ENCODE assay signal across 19 cellular contexts in the genomic region with DNA sequence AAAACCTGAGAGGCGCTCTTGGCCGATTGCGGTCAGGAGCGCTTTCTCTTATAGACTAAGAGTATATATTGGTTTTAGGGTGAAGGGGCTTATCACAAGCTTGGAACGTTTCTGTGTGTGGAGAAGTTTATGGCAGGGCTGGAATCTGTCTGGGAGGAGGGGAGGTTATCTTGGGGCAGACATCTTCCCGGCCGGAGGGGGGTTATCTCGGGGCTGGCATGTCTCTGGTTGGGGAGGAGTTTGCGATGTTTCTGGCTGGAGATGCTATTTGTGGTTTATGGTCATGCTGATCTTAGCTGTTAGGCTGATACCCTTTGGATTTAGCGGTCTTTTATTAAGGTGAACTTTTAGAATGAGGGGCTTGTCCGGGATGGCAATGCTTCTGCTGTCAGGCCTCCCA. TPM values are rescaled to one million over a fixed set of nuclear protein-coding genes. Genes with fewer than 3 reads are reported as not detected.
DNase-seq lines count a peak whose midpoint lies in the region; ATAC-seq, FAIRE-seq and TF ChIP-seq lines count a peak whose summit lies in the region.
"Had no signal": no experiment of that assay in that cellular context is flagged by ENCODE, and none has a peak within 500 bp of the region (broad histone marks: within the 10 kb centered on the region; RNA-seq: fewer than 3 reads in every experiment).

No MANE protein-coding gene starts in this region.

- FAIRE-seq in astrocyte (lab: Jason Lieb, UNC), result no peak
- FAIRE-seq: A204.1, G401.6 had no signal

- intact Hi-C loops in Right ventricle myocardium superior (cut with DNase I), result no loop called here

- ATAC-seq in Right ventricle myocardium superior (ENCODE audit: poor library complexity), result peak; percentile 34
- ATAC-seq in stimulated activated naive B cell treated with anti-CD40 and anti-IgM and Interleukin-4, amounts not matched to agents 10 μg/mL and 1 μg/mL and 100 μg/mL, for 72 hours (replicated peaks), result no peak
- ATAC-seq: CD8-positive, alpha-beta T cell had no signal

- H3K4me2 ChIP-seq in astrocyte (ENCODE audit: low read length), result peak overlapping the region; percentile 75

- H3K27ac ChIP-seq in right atrium auricular region, result peak overlapping the region in 1 of 2 donors; percentile 57
- H3K27ac ChIP-seq in astrocyte (ENCODE audit: low read depth, low read length), result no peak overlapping the region
- H3K27ac ChIP-seq: psoas muscle had no signal

- peaks cover 93% of the 10 kb centered on the region for H3K79me2 ChIP-seq in astrocyte (ENCODE audit: insufficient read depth, low read length)

- peaks cover 39% of the 10 kb centered on the region for H3K4me1 Mint-ChIP-seq in astrocyte (ENCODE audit: low read depth, unreplicated experiment)
- H3K4me1 Mint-ChIP-seq in mesothelial cell of epicardium, result peaks cover 44% of the 10 kb centered on the region
- peaks cover 24 to 64% of the 10 kb centered on the region in 2 donors for H3K4me1 Mint-ChIP-seq in stimulated activated naive B cell treated with anti-CD40 and anti-IgM and Interleukin-4, amounts not matched to agents 10 μg/mL and 1 μg/mL and 100 μg/mL, for 72 hours

- no peak for DNase-seq in Right ventricle myocardium superior
- no peak for DNase-seq in right atrium auricular region (ENCODE audit: low spot score)
- no peak for DNase-seq in astrocyte (ENCODE audit: low read depth)
- DNase-seq in mesothelial cell of epicardium (ENCODE audit: low spot score in 2 of 2, unreplicated experiment in 2 of 2), result no peak
- DNase-seq in stimulated activated naive B cell treated with anti-CD40 and anti-IgM and Interleukin-4, amounts not matched to agents 10 μg/mL and 1 μg/mL and 100 μg/mL, for 72 hours, result no peak
- no peak for DNase-seq in HPDE6-E6E7 (ENCODE audit: extremely low spot score)
- no peak for DNase-seq in occipital lobe (lab: John Stamatoyannopoulos, UW)
- DNase-seq in stimulated activated CD4-positive, alpha-beta T cell treated with anti-CD3 and anti-CD28 coated beads, Interleukin-12 subunit alpha, Interleukin-12 subunit beta, amount 100 ng/mL, for 4 hours, result no peak
- DNase-seq: activated CD4-positive, alpha-beta T cell treated with anti-CD3 and anti-CD28 coated beads, Interleukin-2, amount 50 U/mL, for 48 hours; CD8-positive, alpha-beta T cell; effector CD8-positive, alpha-beta T cell; foreskin melanocyte; Kasumi-1; NCI-H1930; NCI-H524 treated with DMSO at 0.1 percent for 48 hours; RPMI8226 had no signal

- H3K4me3 ChIP-seq in right atrium auricular region (no peak overlapping the region), astrocyte (ENCODE audit: insufficient read depth, low read depth, low read length) (no peak overlapping the region)
- H3K4me3 ChIP-seq: psoas muscle had no signal

- H3K9ac ChIP-seq in astrocyte (ENCODE audit: low read length), result peak overlapping the region; percentile 67

- no peaks in the 10 kb centered on the region for H3K9me3 Mint-ChIP-seq in astrocyte (ENCODE audit: unreplicated experiment)
- peaks cover 8% of the 10 kb centered on the region for H3K9me3 Mint-ChIP-seq in mesothelial cell of epicardium
- peaks cover 1 to 7% of the 10 kb centered on the region in 2 donors for H3K9me3 Mint-ChIP-seq in stimulated activated naive B cell treated with anti-CD40 and anti-IgM and Interleukin-4, amounts not matched to agents 10 μg/mL and 1 μg/mL and 100 μg/mL, for 72 hours
- H3K9me3 Mint-ChIP-seq: CD8-positive, alpha-beta T cell had no signal

- H3K36me3 ChIP-seq in right atrium auricular region (no peaks in the 10 kb centered on the region), astrocyte (ENCODE audit: insufficient read depth, low read length) (no peaks in the 10 kb centered on the region)

- peak overlapping the region; percentile 94 for H3K27ac Mint-ChIP-seq in astrocyte (ENCODE audit: unreplicated experiment)
- H3K27ac Mint-ChIP-seq in mesothelial cell of epicardium, result peak overlapping the region; percentile 85
- H3K27ac Mint-ChIP-seq in stimulated activated naive B cell treated with anti-CD40 and anti-IgM and Interleukin-4, amounts not matched to agents 10 μg/mL and 1 μg/mL and 100 μg/mL, for 72 hours, result peak overlapping the region; percentile 60
- H3K27ac Mint-ChIP-seq: CD8-positive, alpha-beta T cell had no signal

- H3K4me3 Mint-ChIP-seq in astrocyte (ENCODE audit: unreplicated experiment), result peak overlapping the region; percentile 71
- H3K4me3 Mint-ChIP-seq in mesothelial cell of epicardium, result peak overlapping the region; percentile 36
- H3K4me3 Mint-ChIP-seq in stimulated activated naive B cell treated with anti-CD40 and anti-IgM and Interleukin-4, amounts not matched to agents 10 μg/mL and 1 μg/mL and 100 μg/mL, for 72 hours, result no peak overlapping the region
- H3K4me3 Mint-ChIP-seq: CD8-positive, alpha-beta T cell had no signal

- H3K27me3 Mint-ChIP-seq in astrocyte (ENCODE audit: low read depth, unreplicated experiment) (no peaks in the 10 kb centered on the region), mesothelial cell of epicardium (ENCODE audit: low read depth) (no peaks in the 10 kb centered on the region)
- H3K27me3 Mint-ChIP-seq in stimulated activated naive B cell treated with anti-CD40 and anti-IgM and Interleukin-4, amounts not matched to agents 10 μg/mL and 1 μg/mL and 100 μg/mL, for 72 hours, result no peaks in the 10 kb centered on the region

- peaks cover 91% of the 10 kb centered on the region for H4K20me1 ChIP-seq in astrocyte (ENCODE audit: insufficient read depth, low read length)

- H3K36me3 Mint-ChIP-seq in astrocyte (ENCODE audit: low read depth, unreplicated experiment) (peaks cover 4% of the 10 kb centered on the region), mesothelial cell of epicardium (peaks cover 8% of the 10 kb centered on the region)
- peaks cover 13 to 22% of the 10 kb centered on the region in 2 donors for H3K36me3 Mint-ChIP-seq in stimulated activated naive B cell treated with anti-CD40 and anti-IgM and Interleukin-4, amounts not matched to agents 10 μg/mL and 1 μg/mL and 100 μg/mL, for 72 hours

- H3K27me3 ChIP-seq in right atrium auricular region (no peaks in the 10 kb centered on the region), astrocyte (ENCODE audit: insufficient read depth, low read length) (no peaks in the 10 kb centered on the region)

- H3K9me3 ChIP-seq in right atrium auricular region, result no peaks in the 10 kb centered on the region
- H3K9me3 ChIP-seq in astrocyte (ENCODE audit: insufficient read depth, low read depth, low read length), result no peaks in the 10 kb centered on the region
- H3K9me3 ChIP-seq: psoas muscle had no signal

- no peak for TF ChIP-seq CTCF in right atrium auricular region (IDR thresholded peaks at IDR 0.05)
- TF ChIP-seq CTCF in astrocyte (IDR thresholded peaks at IDR 0.05; ENCODE audit: insufficient read depth, low read depth, low read length), result no peak
- no peak for TF ChIP-seq CTCF in mesothelial cell of epicardium (IDR thresholded peaks at IDR 0.05; ENCODE audit: unreplicated experiment)

- H3K4me1 ChIP-seq in right atrium auricular region (peaks cover 6 to 66% of the 10 kb centered on the region in 2 donors), astrocyte (ENCODE audit: insufficient read depth, low read length) (peaks cover 20% of the 10 kb centered on the region)

- H2AFZ ChIP-seq in astrocyte (ENCODE audit: low read depth, low read length), result no peak overlapping the region

RNA-seq across cellular contexts. Expression of gene KDM4B, which starts 18.4 kb away (rescaled TPM):
- total RNA-seq in Right ventricle myocardium superior (34.6 TPM), right atrium auricular region (10 to 100 TPM; 17.6 to 26.0 TPM), astrocyte (55.2 and 61.4 TPM in 2 replicates), mesothelial cell of epicardium (71.6 to 80.5 TPM (median 74.0 TPM) in 3 replicates), occipital lobe (30.9 TPM)

Comparison
In these comparisons a context has a peak if more than half of its experiments do, and no peak if none do; other contexts are left out.
1. H3K4me3 Mint-ChIP-seq: peak in astrocyte (single experiment) and mesothelial cell of epicardium (single experiment); none in stimulated activated naive B cell treated with anti-CD40 and anti-IgM and Interleukin-4, amounts not matched to agents 10 μg/mL and 1 μg/mL and 100 μg/mL, for 72 hours (0 of 2).
2. Peak in every context shown above with its lines, with median percentiles within 50 percentile points of each other: H3K27ac Mint-ChIP-seq.